Comparison of ENCODE assay signal across 1 cellular context in the genomic region with DNA sequence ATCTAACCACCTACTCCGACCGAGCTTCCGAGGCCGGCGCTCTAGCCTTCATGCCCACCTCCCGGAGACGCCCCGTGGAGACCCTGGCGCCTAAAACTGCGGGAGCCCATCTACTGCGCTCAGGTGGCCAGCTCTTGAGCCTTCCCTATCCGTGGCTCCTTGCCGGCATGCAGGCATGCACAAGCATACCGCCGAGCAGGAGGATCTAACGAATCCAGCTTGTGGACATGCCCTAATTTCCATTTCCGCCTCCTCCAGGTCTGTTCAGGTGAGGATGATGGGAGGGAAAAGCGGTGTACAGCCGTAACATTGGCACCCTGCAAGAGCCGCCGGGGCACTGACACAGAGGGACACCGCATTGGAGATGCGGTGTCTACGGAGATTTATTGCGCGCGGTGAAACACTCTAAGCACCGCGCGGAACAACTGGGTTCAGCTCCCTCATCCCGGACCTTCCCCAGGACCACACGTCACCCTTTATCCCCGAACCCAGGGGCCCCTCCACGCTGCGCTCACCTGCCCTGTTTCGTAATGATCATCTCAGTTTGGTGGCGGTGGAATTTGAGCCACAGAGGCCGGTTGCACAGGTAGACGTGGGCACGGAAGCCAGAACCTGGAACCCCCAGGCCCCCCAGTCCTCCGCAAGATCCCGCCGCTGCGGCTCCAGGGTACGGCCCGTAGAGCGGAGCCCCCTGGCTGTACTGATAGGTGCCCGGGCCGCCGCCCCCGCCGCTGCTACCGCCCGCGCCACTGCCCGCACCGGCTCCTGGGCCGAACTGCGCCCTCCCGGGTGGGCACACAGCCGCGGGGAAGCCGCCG.
TF ChIP-seq lines count a peak whose summit lies in the region.

No MANE protein-coding gene starts in this region.

TF ChIP-seq in GM12878, 131 proteins besides CTCF, POLR2A, EP300 and RAD21 (continued from another document):
- TF ChIP-seq, protein P1, sequence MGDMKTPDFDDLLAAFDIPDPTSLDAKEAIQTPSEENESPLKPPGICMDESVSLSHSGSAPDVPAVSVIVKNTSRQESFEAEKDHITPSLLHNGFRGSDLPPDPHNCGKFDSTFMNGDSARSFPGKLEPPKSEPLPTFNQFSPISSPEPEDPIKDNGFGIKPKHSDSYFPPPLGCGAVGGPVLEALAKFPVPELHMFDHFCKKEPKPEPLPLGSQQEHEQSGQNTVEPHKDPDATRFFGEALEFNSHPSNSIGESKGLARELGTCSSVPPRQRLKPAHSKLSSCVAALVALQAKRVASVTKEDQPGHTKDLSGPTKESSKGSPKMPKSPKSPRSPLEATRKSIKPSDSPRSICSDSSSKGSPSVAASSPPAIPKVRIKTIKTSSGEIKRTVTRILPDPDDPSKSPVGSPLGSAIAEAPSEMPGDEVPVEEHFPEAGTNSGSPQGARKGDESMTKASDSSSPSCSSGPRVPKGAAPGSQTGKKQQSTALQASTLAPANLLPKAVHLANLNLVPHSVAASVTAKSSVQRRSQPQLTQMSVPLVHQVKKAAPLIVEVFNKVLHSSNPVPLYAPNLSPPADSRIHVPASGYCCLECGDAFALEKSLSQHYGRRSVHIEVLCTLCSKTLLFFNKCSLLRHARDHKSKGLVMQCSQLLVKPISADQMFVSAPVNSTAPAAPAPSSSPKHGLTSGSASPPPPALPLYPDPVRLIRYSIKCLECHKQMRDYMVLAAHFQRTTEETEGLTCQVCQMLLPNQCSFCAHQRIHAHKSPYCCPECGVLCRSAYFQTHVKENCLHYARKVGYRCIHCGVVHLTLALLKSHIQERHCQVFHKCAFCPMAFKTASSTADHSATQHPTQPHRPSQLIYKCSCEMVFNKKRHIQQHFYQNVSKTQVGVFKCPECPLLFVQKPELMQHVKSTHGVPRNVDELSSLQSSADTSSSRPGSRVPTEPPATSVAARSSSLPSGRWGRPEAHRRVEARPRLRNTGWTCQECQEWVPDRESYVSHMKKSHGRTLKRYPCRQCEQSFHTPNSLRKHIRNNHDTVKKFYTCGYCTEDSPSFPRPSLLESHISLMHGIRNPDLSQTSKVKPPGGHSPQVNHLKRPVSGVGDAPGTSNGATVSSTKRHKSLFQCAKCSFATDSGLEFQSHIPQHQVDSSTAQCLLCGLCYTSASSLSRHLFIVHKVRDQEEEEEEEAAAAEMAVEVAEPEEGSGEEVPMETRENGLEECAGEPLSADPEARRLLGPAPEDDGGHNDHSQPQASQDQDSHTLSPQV (IDR thresholded peaks at IDR 0.05), result no peak
- 0 out of 2 replicates have a peak, but pooled peaks have one; percentile 68 for TF ChIP-seq ZNF217 (IDR thresholded peaks at IDR 0.05)
- TF ChIP-seq SMC3 (IDR thresholded peaks at IDR 0.05; ENCODE audit: borderline replicate concordance, low read length), result no peak
- TF ChIP-seq RB1 (IDR thresholded peaks at IDR 0.05; ENCODE audit: borderline replicate concordance), result peak; percentile 16; the same call in 1 of the 2 replicates
- TF ChIP-seq NKRF (conservative IDR thresholded peaks at IDR 0.05), result peak; percentile 56
- TF ChIP-seq TCF7 (IDR thresholded peaks at IDR 0.05; ENCODE audit: borderline replicate concordance), result no peak
- TF ChIP-seq ETV6 (conservative IDR thresholded peaks at IDR 0.05 in 1 of 2, IDR thresholded peaks at IDR 0.05 in 1 of 2; ENCODE audit: borderline replicate concordance in 1 of 2, low read depth in 1 of 2), result no peak
